In genomic region chr13:91123456-91124127, GRCh38 we compare ENCODE assay signal across 1 cellular context.
TF ChIP-seq lines count a peak whose summit lies in the region.

No MANE protein-coding gene starts in this region.

TF ChIP-seq in H1, 55 proteins besides CTCF, POLR2A, EP300 and RAD21 (continued from another document):
- no peak for TF ChIP-seq EZH2 (IDR thresholded peaks at IDR 0.05; ENCODE audit: low read depth, low read length, severe bottlenecking)
- no peak for TF ChIP-seq CBX8 (IDR thresholded peaks at IDR 0.05; ENCODE audit: borderline replicate concordance, low read depth, low read length)
- no peak for TF ChIP-seq BCL11A (IDR thresholded peaks at IDR 0.05; ENCODE audit: low read depth in 2 of 2, low read length in 2 of 2)
- no peak for TF ChIP-seq RNF2 (IDR thresholded peaks at IDR 0.05; ENCODE audit: borderline replicate concordance, low read depth, low read length, missing control alignments, poor library complexity, severe bottlenecking)
- TF ChIP-seq CHD7 (IDR thresholded peaks at IDR 0.05; ENCODE audit: insufficient replicate concordance, low read length), result no peak
- no peak for TF ChIP-seq TCF12 (IDR thresholded peaks at IDR 0.05; ENCODE audit: low read depth, low read length)
- TF ChIP-seq MAX (IDR thresholded peaks at IDR 0.05), result no peak
